In genomic region chr1:31715097-31715872, GRCh38 we compare ENCODE assay signal across 1 cellular context.
TF ChIP-seq lines count a peak whose summit lies in the region.

No MANE protein-coding gene starts in this region.

TF ChIP-seq in IMR-90, 13 proteins besides CTCF, POLR2A, EP300 and RAD21:
- TF ChIP-seq SMC3 (IDR thresholded peaks at IDR 0.05; ENCODE audit: low read depth, low read length) (peak; percentile 55), CHD1 (IDR thresholded peaks at IDR 0.05; ENCODE audit: low read depth, low read length) (no peak), MAZ (IDR thresholded peaks at IDR 0.05; ENCODE audit: borderline replicate concordance, low read depth, low read length) (peak; percentile 26; the same call in 1 of the 2 replicates), RCOR1 (IDR thresholded peaks at IDR 0.05; ENCODE audit: insufficient replicate concordance, low read length) (no peak), MAFK (IDR thresholded peaks at IDR 0.05; ENCODE audit: low read depth, low read length) (no peak), MXI1 (IDR thresholded peaks at IDR 0.05; ENCODE audit: borderline replicate concordance, low read depth, low read length) (0 out of 2 replicates have a peak, but pooled peaks have one; percentile 58)
- TF ChIP-seq, protein P1, sequence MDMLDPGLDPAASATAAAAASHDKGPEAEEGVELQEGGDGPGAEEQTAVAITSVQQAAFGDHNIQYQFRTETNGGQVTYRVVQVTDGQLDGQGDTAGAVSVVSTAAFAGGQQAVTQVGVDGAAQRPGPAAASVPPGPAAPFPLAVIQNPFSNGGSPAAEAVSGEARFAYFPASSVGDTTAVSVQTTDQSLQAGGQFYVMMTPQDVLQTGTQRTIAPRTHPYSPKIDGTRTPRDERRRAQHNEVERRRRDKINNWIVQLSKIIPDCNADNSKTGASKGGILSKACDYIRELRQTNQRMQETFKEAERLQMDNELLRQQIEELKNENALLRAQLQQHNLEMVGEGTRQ (IDR thresholded peaks at IDR 0.05; ENCODE audit: low read depth, low read length): no peak
